12 cellular contexts compared by ENCODE assay signal in genomic region chr2:147689510-147689909, GRCh38.
DNase-seq lines count a peak whose midpoint lies in the region; ATAC-seq and TF ChIP-seq lines count a peak whose summit lies in the region.
"Had no signal": no experiment of that assay in that cellular context is flagged by ENCODE, and none has a peak within 500 bp of the region (broad histone marks: within the 10 kb centered on the region; RNA-seq: fewer than 3 reads in every experiment).

No MANE protein-coding gene starts in this region.

- 15 to 28% (median 23%) methylated on average over 1 of the region's 1 CpG for WGBS in spleen, 5 donors

- DNase-seq in Kasumi-1 (lab: John Stamatoyannopoulos, UW) = peak; percentile 96 to 98
- peak; percentile 4 for DNase-seq in midbrain (lab: John Stamatoyannopoulos, UW)
- DNase-seq in spleen = no peak
- DNase-seq in glomerular visceral epithelial cell (ENCODE audit: extremely low spot score) = no peak
- no peak for DNase-seq in NCI-H526 (lab: John Stamatoyannopoulos, UW)
- DNase-seq in NCI-H1694 treated with DMSO at 0.1 percent for 48 hours (lab: John Stamatoyannopoulos, UW) = no peak
- DNase-seq: MG63; stimulated activated CD4-positive, alpha-beta T cell treated with anti-CD3 and anti-CD28 coated beads, Interleukin-4, amount 100 ng/mL, for 24 hours had no signal

- H3K4me1 ChIP-seq in spleen = peaks cover 0 to 4% (median 0%) of the 10 kb centered on the region in 6 donors
- H3K4me1 ChIP-seq: body of pancreas had no signal

- no peaks in the 10 kb centered on the region for H3K27me3 ChIP-seq in spleen (replicated peaks in 1 of 7)
- H3K27me3 ChIP-seq: body of pancreas, MG63 had no signal

- no peak for TF ChIP-seq CTCF in spleen (IDR thresholded peaks at IDR 0.05 in 8 of 11, conservative IDR thresholded peaks at IDR 0.05 in 3 of 11)

- H3K36me3 ChIP-seq in spleen = no peaks in the 10 kb centered on the region
- H3K36me3 ChIP-seq: MG63 had no signal

- ATAC-seq in GM18909 (IDR thresholded peaks at IDR 0.05; ENCODE audit: poor library complexity, unreplicated experiment) (peak; percentile 99), HG02678 (IDR thresholded peaks at IDR 0.05; ENCODE audit: unreplicated experiment) (peak; percentile 99)
- ATAC-seq: body of pancreas had no signal

- peaks cover 0 to 6% (median 0%) of the 10 kb centered on the region in 8 donors for H3K9me3 ChIP-seq in spleen
- H3K9me3 ChIP-seq: body of pancreas, MG63 had no signal

- TF ChIP-seq POLR2A in spleen (IDR thresholded peaks at IDR 0.05) = no peak

- no peak overlapping the region for H3K4me3 ChIP-seq in spleen
- H3K4me3 ChIP-seq: body of pancreas, MG63 had no signal

- intact Hi-C loops in spleen (cut with DNase I; ENCODE audit: low total_unique reads) = no loop called here

- no peak overlapping the region for H3K27ac ChIP-seq in spleen
- H3K27ac ChIP-seq: body of pancreas, VCaP had no signal

Comparison
In these comparisons a context has a peak if more than half of its experiments do, and no peak if none do; other contexts are left out.
1. DNase-seq: peak in Kasumi-1 (2 of 2) and midbrain (single experiment); none in spleen (single experiment), glomerular visceral epithelial cell (single experiment), NCI-H526 (0 of 2) and NCI-H1694 treated with DMSO at 0.1 percent for 48 hours (single experiment).